In genomic region chr1:112298558-112298957, GRCh38 we compare ENCODE assay signal across 9 cellular contexts.
DNase-seq lines count a peak whose midpoint lies in the region; ATAC-seq lines count a peak whose summit lies in the region.
"Had no signal": no experiment of that assay in that cellular context is flagged by ENCODE, and none has a peak within 500 bp of the region (broad histone marks: within the 10 kb centered on the region; RNA-seq: fewer than 3 reads in every experiment).

No MANE protein-coding gene starts in this region.

- CTCF ChIA-PET in activated CD4-positive, alpha-beta memory T cell treated with anti-CD3 and anti-CD28 coated beads, Interleukin-2, amount 10 ng/mL, durations not matched to agents 7 days and 5 days (lab: Charles Lee): interaction anchor here (0.5 to 3.0 kb wide), 4 partner anchors 23 to 72 kb away, joined by 3 to 19 read pairs (median 6); no protein-coding TSS in a partner anchor

- H3K4me1 Mint-ChIP-seq in activated CD4-positive, alpha-beta memory T cell treated with anti-CD3 and anti-CD28 coated beads, Interleukin-2, amount 10 ng/mL, durations not matched to agents 7 days and 5 days: no peaks in the 10 kb centered on the region
- H3K4me1 Mint-ChIP-seq in stimulated activated effector memory CD8-positive, alpha-beta T cell treated with anti-CD3 and anti-CD28 coated beads, Interleukin-12 subunit alpha, Interleukin-12 subunit beta, amount 100 ng/mL, for 72 hours: no peaks in the 10 kb centered on the region

- H3K36me3 Mint-ChIP-seq in activated CD4-positive, alpha-beta memory T cell treated with anti-CD3 and anti-CD28 coated beads, Interleukin-2, amount 10 ng/mL, durations not matched to agents 7 days and 5 days (ENCODE audit: low read depth): no peaks in the 10 kb centered on the region
- no peaks in the 10 kb centered on the region for H3K36me3 Mint-ChIP-seq in stimulated activated effector memory CD8-positive, alpha-beta T cell treated with anti-CD3 and anti-CD28 coated beads, Interleukin-12 subunit alpha, Interleukin-12 subunit beta, amount 100 ng/mL, for 72 hours

- no peaks in the 10 kb centered on the region for H3K9me3 Mint-ChIP-seq in activated CD4-positive, alpha-beta memory T cell treated with anti-CD3 and anti-CD28 coated beads, Interleukin-2, amount 10 ng/mL, durations not matched to agents 7 days and 5 days
- H3K9me3 Mint-ChIP-seq in stimulated activated effector memory CD8-positive, alpha-beta T cell treated with anti-CD3 and anti-CD28 coated beads, Interleukin-12 subunit alpha, Interleukin-12 subunit beta, amount 100 ng/mL, for 72 hours: peaks cover 4% of the 10 kb centered on the region
- H3K9me3 Mint-ChIP-seq: effector memory CD8-positive, alpha-beta T cell had no signal

- peak; percentile 13 for DNase-seq in 8988T
- peak; percentile 15 for DNase-seq in GF-D8 (lab: John Stamatoyannopoulos, UW)
- DNase-seq in NCI-H146 (lab: John Stamatoyannopoulos, UW): peak; percentile 70
- DNase-seq in activated CD4-positive, alpha-beta memory T cell treated with anti-CD3 and anti-CD28 coated beads, Interleukin-2, amount 10 ng/mL, durations not matched to agents 7 days and 5 days: peak; percentile 53
- DNase-seq in left cardiac atrium: peak; percentile 25
- peak; percentile 11 for DNase-seq in stimulated activated CD4-positive, alpha-beta T cell treated with anti-CD3 and anti-CD28 coated beads, Interleukin-4, amount 100 ng/mL, for 1 hour
- DNase-seq in stimulated activated effector memory CD8-positive, alpha-beta T cell treated with anti-CD3 and anti-CD28 coated beads, Interleukin-12 subunit alpha, Interleukin-12 subunit beta, amount 100 ng/mL, for 72 hours (ENCODE audit: low spot score in 2 of 2): no peak
- no peak for DNase-seq in OCI-M2 (lab: John Stamatoyannopoulos, UW; ENCODE audit: unreplicated experiment)

- POLR2A ChIA-PET in activated CD4-positive, alpha-beta memory T cell treated with anti-CD3 and anti-CD28 coated beads, Interleukin-2, amount 10 ng/mL, durations not matched to agents 7 days and 5 days (lab: Charles Lee): no interaction called here

- H3K27me3 Mint-ChIP-seq in activated CD4-positive, alpha-beta memory T cell treated with anti-CD3 and anti-CD28 coated beads, Interleukin-2, amount 10 ng/mL, durations not matched to agents 7 days and 5 days: peaks cover 15% of the 10 kb centered on the region

- no peak for ATAC-seq in left cardiac atrium
- no peak for ATAC-seq in stimulated activated effector memory CD8-positive, alpha-beta T cell treated with anti-CD3 and anti-CD28 coated beads, Interleukin-12 subunit alpha, Interleukin-12 subunit beta, amount 100 ng/mL, for 72 hours
- ATAC-seq: effector memory CD8-positive, alpha-beta T cell had no signal

- intact Hi-C loops in left cardiac atrium (cut with DNase I): no loop called here

- H3K27ac Mint-ChIP-seq in activated CD4-positive, alpha-beta memory T cell treated with anti-CD3 and anti-CD28 coated beads, Interleukin-2, amount 10 ng/mL, durations not matched to agents 7 days and 5 days: no peak overlapping the region
- no peak overlapping the region for H3K27ac Mint-ChIP-seq in stimulated activated effector memory CD8-positive, alpha-beta T cell treated with anti-CD3 and anti-CD28 coated beads, Interleukin-12 subunit alpha, Interleukin-12 subunit beta, amount 100 ng/mL, for 72 hours
- H3K27ac Mint-ChIP-seq: effector memory CD8-positive, alpha-beta T cell had no signal

- no peak overlapping the region for H3K4me3 Mint-ChIP-seq in activated CD4-positive, alpha-beta memory T cell treated with anti-CD3 and anti-CD28 coated beads, Interleukin-2, amount 10 ng/mL, durations not matched to agents 7 days and 5 days
- H3K4me3 Mint-ChIP-seq in stimulated activated effector memory CD8-positive, alpha-beta T cell treated with anti-CD3 and anti-CD28 coated beads, Interleukin-12 subunit alpha, Interleukin-12 subunit beta, amount 100 ng/mL, for 72 hours: no peak overlapping the region
- H3K4me3 Mint-ChIP-seq: effector memory CD8-positive, alpha-beta T cell had no signal

Comparison
In these comparisons a context has a peak if more than half of its experiments do, and no peak if none do; other contexts are left out.
1. DNase-seq: peak in 8988T (single experiment), GF-D8 (single experiment), NCI-H146 (single experiment), activated CD4-positive, alpha-beta memory T cell treated with anti-CD3 and anti-CD28 coated beads, Interleukin-2, amount 10 ng/mL, durations not matched to agents 7 days and 5 days (single experiment), left cardiac atrium (single experiment) and stimulated activated CD4-positive, alpha-beta T cell treated with anti-CD3 and anti-CD28 coated beads, Interleukin-4, amount 100 ng/mL, for 1 hour (single experiment); none in stimulated activated effector memory CD8-positive, alpha-beta T cell treated with anti-CD3 and anti-CD28 coated beads, Interleukin-12 subunit alpha, Interleukin-12 subunit beta, amount 100 ng/mL, for 72 hours (0 of 2) and OCI-M2 (single experiment).